ENCODE assay signal across 24 cellular contexts in genomic region chr21:44325386-44326271, GRCh38. TPM values are rescaled to one million over a fixed set of nuclear protein-coding genes. Genes with fewer than 3 reads are reported as not detected.
DNase-seq lines count a peak whose midpoint lies in the region; ATAC-seq, FAIRE-seq and TF ChIP-seq lines count a peak whose summit lies in the region.
"Had no signal": no experiment of that assay in that cellular context is flagged by ENCODE, and none has a peak within 500 bp of the region (broad histone marks: within the 10 kb centered on the region; RNA-seq: fewer than 3 reads in every experiment).

No MANE protein-coding gene starts in this region.

- H2AK5ac ChIP-seq in IMR-90 (ENCODE audit: low read depth, low read length) = no peak overlapping the region

- ATAC-seq in activated T-cell treated with anti-CD3 and anti-CD28 coated beads, Interleukin-2, amount 50 U/mL, for 72 hours (replicated peaks in 1 of 2) = no peak
- ATAC-seq in IMR-90 (ENCODE audit: low read depth) (no peak), K562 (no peak), psoas muscle (no peak)
- ATAC-seq: CD8-positive, alpha-beta T cell had no signal

- TF ChIP-seq CTCF in IMR-90 (conservative IDR thresholded peaks at IDR 0.05; ENCODE audit: low read depth, low read length) = no peak
- TF ChIP-seq CTCF in K562 (IDR thresholded peaks at IDR 0.05 in 2 of 3, conservative IDR thresholded peaks at IDR 0.05 in 1 of 3; ENCODE audit: insufficient read depth in 2 of 3, low read depth in 1 of 3, low read length in 3 of 3) = no peak
- TF ChIP-seq CTCF in testis (IDR thresholded peaks at IDR 0.05) = no peak
- TF ChIP-seq CTCF in psoas muscle (IDR thresholded peaks at IDR 0.05) = no peak

- no peak for DNase-seq in activated T-cell treated with anti-CD3 and anti-CD28 coated beads, Interleukin-2, amount 50 U/mL, for 24 hours
- no peak for DNase-seq in activated T-cell treated with anti-CD3 and anti-CD28 coated beads, Interleukin-2, amount 50 U/mL, for 72 hours
- DNase-seq in IMR-90 (no peak), K562 (ENCODE audit: extremely low read depth in 1 of 4, low spot score in 3 of 4) (no peak), testis (peak; percentile 42), psoas muscle (no peak), OCI-M1 (lab: John Stamatoyannopoulos, UW) (no peak)
- DNase-seq in stimulated activated CD4-positive, alpha-beta T cell treated with anti-CD3 and anti-CD28 coated beads, Interleukin-4, amount 100 ng/mL, for 1 hour = no peak
- DNase-seq: Caco-2; CD4-positive, CD25-positive, alpha-beta regulatory T cell; CD8-positive, alpha-beta T cell; DMS79; EL; GDM1; GOT3 had no signal

- 96% methylated on average over 12 of the region's 44 CpGs; no CpG with 5 or more reads in 1 of the 2 experiments for WGBS in IMR-90 (ENCODE audit: extremely low coverage in 2 of 2, insufficient read length in 1 of 2), 2 experiments
- WGBS in K562 (ENCODE audit: insufficient coverage, low coverage, missing lambda C conversion rate) = 84% methylated on average over 33 of the region's 44 CpGs
- 67 to 85% methylated on average over 16 to 44 of the region's 44 CpGs for WGBS in testis, 2 donors
- 82 to 84% (median 83%) methylated on average over 42 to 44 of the region's 44 CpGs for WGBS in psoas muscle, 3 donors

- H3K27ac Mint-ChIP-seq in activated T-cell treated with anti-CD3 and anti-CD28 coated beads, Interleukin-2, amount 50 U/mL, for 24 hours = peak overlapping the region; percentile 11
- H3K27ac Mint-ChIP-seq in activated T-cell treated with anti-CD3 and anti-CD28 coated beads, Interleukin-2, amount 50 U/mL, for 72 hours = no peak overlapping the region
- H3K27ac Mint-ChIP-seq: B cell; CD4-positive, CD25-positive, alpha-beta regulatory T cell; CD8-positive, alpha-beta T cell had no signal

- POLR2A ChIA-PET in IMR-90 (lab: Charles Lee; ENCODE audit: unreplicated experiment) = no interaction called here
- POLR2A ChIA-PET in K562 (lab: Yijun Ruan, JAX) = interaction anchor here (0.7 to 2.3 kb wide), 2 partner anchors 9 to 13 kb away, joined by 3 to 11 read pairs; partner anchors contain the start of gene CFAP410

- no TSS peak for BruUV-seq in IMR-90 (replicated peaks; lab: Mats Ljungman, UMichigan)
- BruUV-seq in K562 (replicated peaks; lab: Mats Ljungman, UMichigan) = no TSS peak

- no peaks in the 10 kb centered on the region for H3K79me1 ChIP-seq in IMR-90 (ENCODE audit: low read depth in 1 of 2, low read length in 2 of 2)

- no peak for FAIRE-seq in K562 (lab: Jason Lieb, UNC)
- FAIRE-seq: A204.1, GM12891, H54 had no signal

- H3K56ac ChIP-seq in IMR-90 (ENCODE audit: extremely low read depth, insufficient read depth, low read length) = no peak overlapping the region

- intact Hi-C loops in IMR-90 (cut with micrococcal nuclease) (no loop called here), K562 (cut with micrococcal nuclease) (no loop called here), testis (cut with DNase I; ENCODE audit: low total_unique reads) (no loop called here), psoas muscle (cut with DNase I) (loop anchor here in 1 of 2 donors (10.0 kb wide), 1 partner anchor 59 kb away; no protein-coding TSS in a partner anchor)

- H3K27me3 ChIP-seq in IMR-90 (ENCODE audit: control insufficient read depth, insufficient read depth, low read length) (no peaks in the 10 kb centered on the region), K562 (ENCODE audit: control insufficient read depth in 2 of 2, insufficient read depth in 2 of 2, low read length in 2 of 2) (no peaks in the 10 kb centered on the region), testis (no peaks in the 10 kb centered on the region), psoas muscle (ENCODE audit: insufficient read depth in 3 of 3, low read length in 2 of 3) (no peaks in the 10 kb centered on the region)
- H3K27me3 ChIP-seq: BLaER1 had no signal

- no peak overlapping the region for H2BK20ac ChIP-seq in IMR-90 (ENCODE audit: low read depth, low read length)

- H3K9me3 ChIP-seq in IMR-90 (ENCODE audit: control insufficient read depth, insufficient read depth, low read length) = no peaks in the 10 kb centered on the region
- H3K9me3 ChIP-seq in K562 (replicated peaks; ENCODE audit: control insufficient read depth, insufficient read depth, low read depth, low read length) = no peaks in the 10 kb centered on the region
- no peaks in the 10 kb centered on the region for H3K9me3 ChIP-seq in testis
- no peaks in the 10 kb centered on the region for H3K9me3 ChIP-seq in psoas muscle
- H3K9me3 ChIP-seq: BLaER1, Caco-2, HAP-1 had no signal

- H3K4me2 ChIP-seq in IMR-90 (ENCODE audit: low read depth, low read length) = no peak overlapping the region
- no peak overlapping the region for H3K4me2 ChIP-seq in K562 (ENCODE audit: insufficient read depth, low read length)
- H3K4me2 ChIP-seq: BLaER1 had no signal

- H3K36me3 ChIP-seq in IMR-90 (ENCODE audit: control insufficient read depth, insufficient read depth, low read length) = peaks cover 51% of the 10 kb centered on the region
- H3K36me3 ChIP-seq in K562 (ENCODE audit: control insufficient read depth, insufficient read depth, low read length) = peaks cover 58% of the 10 kb centered on the region; the same call in 1 of the 3 replicates
- H3K36me3 ChIP-seq in testis (ENCODE audit: low read depth, missing control alignments) = no peaks in the 10 kb centered on the region
- H3K36me3 ChIP-seq in psoas muscle (ENCODE audit: insufficient read depth in 1 of 2, low read depth in 1 of 2) = peaks cover 0 to 42% of the 10 kb centered on the region in 2 donors

- no peak overlapping the region for H2BK15ac ChIP-seq in IMR-90 (ENCODE audit: low read depth, low read length)

- H3K9me1 ChIP-seq in IMR-90 (ENCODE audit: insufficient read depth, low read length) = no peaks in the 10 kb centered on the region
- peaks cover 4% of the 10 kb centered on the region for H3K9me1 ChIP-seq in K562 (ENCODE audit: control insufficient read depth, insufficient read depth, low read length)

- peaks cover 54% of the 10 kb centered on the region for H3K36me3 Mint-ChIP-seq in activated T-cell treated with anti-CD3 and anti-CD28 coated beads, Interleukin-2, amount 50 U/mL, for 24 hours (ENCODE audit: low read depth)
- H3K36me3 Mint-ChIP-seq in activated T-cell treated with anti-CD3 and anti-CD28 coated beads, Interleukin-2, amount 50 U/mL, for 72 hours (ENCODE audit: insufficient read depth in 2 of 2) = no peaks in the 10 kb centered on the region
- H3K36me3 Mint-ChIP-seq: CD4-positive, CD25-positive, alpha-beta regulatory T cell had no signal

- H2AK9ac ChIP-seq in IMR-90 (replicated peaks; ENCODE audit: low read depth, low read length, poor library complexity) = peak overlapping the region; percentile 50

- H3K79me2 ChIP-seq in K562 (ENCODE audit: control insufficient read depth, insufficient read depth, low read length) = no peaks in the 10 kb centered on the region

- H2BK5ac ChIP-seq in IMR-90 (ENCODE audit: low read depth, low read length, poor library complexity, severe bottlenecking) = no peak overlapping the region

- no peak overlapping the region for H3K14ac ChIP-seq in IMR-90 (replicated peaks; ENCODE audit: low read depth, low read length)

- dilution Hi-C loops in IMR-90 (cut with HindIII; ENCODE audit: low sequenced_read_pairs, unreplicated experiment) = no loop called here

- H3K18ac ChIP-seq in IMR-90 (ENCODE audit: low read depth, low read length) = no peak overlapping the region

- in situ Hi-C loops in IMR-90 (cut with MboI; ENCODE audit: low sequenced_read_pairs) (no loop called here), K562 (cut with MboI) (no loop called here)

- no peak overlapping the region for H3K9ac ChIP-seq in IMR-90 (ENCODE audit: low read depth, low read length)
- H3K9ac ChIP-seq in K562 (ENCODE audit: insufficient read depth in 1 of 2, low read depth in 2 of 2, low read length in 2 of 2) = no peak overlapping the region; a peak in 1 of 4 replicates
- H3K9ac ChIP-seq: BLaER1 had no signal

- no peak overlapping the region for H3K4me3 Mint-ChIP-seq in activated T-cell treated with anti-CD3 and anti-CD28 coated beads, Interleukin-2, amount 50 U/mL, for 24 hours
- H3K4me3 Mint-ChIP-seq in activated T-cell treated with anti-CD3 and anti-CD28 coated beads, Interleukin-2, amount 50 U/mL, for 72 hours = no peak overlapping the region
- H3K4me3 Mint-ChIP-seq: B cell; CD4-positive, CD25-positive, alpha-beta regulatory T cell; CD8-positive, alpha-beta T cell had no signal

- H4K20me1 ChIP-seq in IMR-90 (ENCODE audit: insufficient read depth, low read length) (peaks cover 11% of the 10 kb centered on the region), K562 (replicated peaks; ENCODE audit: control insufficient read depth, insufficient read depth, low read length) (peaks cover 15% of the 10 kb centered on the region)

- H2AFZ ChIP-seq in IMR-90 (replicated peaks; ENCODE audit: low read length, poor library complexity) (peak overlapping the region; percentile 21), K562 (ENCODE audit: low read depth, low read length) (no peak overlapping the region)

- H3K4me3 ChIP-seq in IMR-90 (ENCODE audit: insufficient read depth, low read depth, low read length) (no peak overlapping the region), K562 (no peak overlapping the region), testis (no peak overlapping the region), psoas muscle (no peak overlapping the region)
- H3K4me3 ChIP-seq: BLaER1, HAP-1 had no signal

- CTCF ChIA-PET in IMR-90 (lab: Yijun Ruan, JAX) (no interaction called here), K562 (lab: Yijun Ruan, JAX; ENCODE audit: low intra/inter-chr PET ratio) (interaction anchor here (0.6 kb wide), 1 partner anchor 13 kb away, joined by 3 read pairs; no protein-coding TSS in a partner anchor)

- no peak overlapping the region for H2BK120ac ChIP-seq in IMR-90 (ENCODE audit: low read depth, low read length)

- H4K5ac ChIP-seq in IMR-90 (ENCODE audit: low read depth, low read length) = no peak overlapping the region

- no peak overlapping the region for H3K4ac ChIP-seq in IMR-90 (ENCODE audit: low read depth, low read length)

- H3K4me1 ChIP-seq in IMR-90 (ENCODE audit: control insufficient read depth, insufficient read depth, low read length) (no peaks in the 10 kb centered on the region), K562 (replicated peaks in 1 of 2; ENCODE audit: control insufficient read depth in 2 of 2, insufficient read depth in 2 of 2, low read length in 2 of 2) (peaks cover 0 to 35% of the 10 kb centered on the region in 2 experiments; a peak in 2 of 5 replicates), testis (peaks cover 3% of the 10 kb centered on the region), psoas muscle (no peaks in the 10 kb centered on the region)
- H3K4me1 ChIP-seq: Caco-2, HAP-1 had no signal

- no peak for TF ChIP-seq RAD21 in IMR-90 (IDR thresholded peaks at IDR 0.05; ENCODE audit: low read length)
- TF ChIP-seq RAD21 in K562 (CRISPR knock-in tag; conservative IDR thresholded peaks at IDR 0.05 in 1 of 2, IDR thresholded peaks at IDR 0.05 in 1 of 2) = no peak

- H3K4me1 Mint-ChIP-seq in activated T-cell treated with anti-CD3 and anti-CD28 coated beads, Interleukin-2, amount 50 U/mL, for 24 hours (ENCODE audit: low read depth) = no peaks in the 10 kb centered on the region
- no peaks in the 10 kb centered on the region for H3K4me1 Mint-ChIP-seq in activated T-cell treated with anti-CD3 and anti-CD28 coated beads, Interleukin-2, amount 50 U/mL, for 72 hours (ENCODE audit: low read depth)
- H3K4me1 Mint-ChIP-seq: B cell had no signal

- no peak overlapping the region for H4K91ac ChIP-seq in IMR-90 (ENCODE audit: insufficient read depth, low read depth, low read length)

- no peak overlapping the region for H3K23ac ChIP-seq in IMR-90 (ENCODE audit: low read depth, low read length)

- no peaks in the 10 kb centered on the region for H3K27me3 Mint-ChIP-seq in activated T-cell treated with anti-CD3 and anti-CD28 coated beads, Interleukin-2, amount 50 U/mL, for 24 hours
- no peaks in the 10 kb centered on the region for H3K27me3 Mint-ChIP-seq in activated T-cell treated with anti-CD3 and anti-CD28 coated beads, Interleukin-2, amount 50 U/mL, for 72 hours (ENCODE audit: low read depth)
- H3K27me3 Mint-ChIP-seq: B cell; CD4-positive, CD25-positive, alpha-beta regulatory T cell had no signal

- no peak for TF ChIP-seq POLR2A in IMR-90 (IDR thresholded peaks at IDR 0.05; ENCODE audit: low read depth, low read length)
- no peak for TF ChIP-seq POLR2A in K562 (conservative IDR thresholded peaks at IDR 0.05)
- TF ChIP-seq POLR2A in testis (IDR thresholded peaks at IDR 0.05) = no peak

- TF ChIP-seq EP300 in K562 (IDR thresholded peaks at IDR 0.05; ENCODE audit: low read length) = no peak

- H3K27ac ChIP-seq in IMR-90 (ENCODE audit: insufficient read depth, low read length) (no peak overlapping the region), K562 (ENCODE audit: extremely low read depth, low read depth, low read length) (no peak overlapping the region), testis (peak overlapping the region in 1 of 2 donors; percentile 30), psoas muscle (no peak overlapping the region)
- H3K27ac ChIP-seq: 22Rv1, BLaER1, C4-2B had no signal

- H4K8ac ChIP-seq in IMR-90 (ENCODE audit: low read depth in 2 of 2, low read length in 2 of 2) = no peak overlapping the region

- H3K9me3 Mint-ChIP-seq in activated T-cell treated with anti-CD3 and anti-CD28 coated beads, Interleukin-2, amount 50 U/mL, for 24 hours = no peaks in the 10 kb centered on the region
- no peaks in the 10 kb centered on the region for H3K9me3 Mint-ChIP-seq in activated T-cell treated with anti-CD3 and anti-CD28 coated beads, Interleukin-2, amount 50 U/mL, for 72 hours
- H3K9me3 Mint-ChIP-seq: CD8-positive, alpha-beta T cell had no signal

RNA-seq across cellular contexts. Expression of gene CFAP410, which starts 13.6 kb away (rescaled TPM):
- total RNA-seq in activated T-cell treated with anti-CD3 and anti-CD28 coated beads, Interleukin-2, amount 50 U/mL, for 72 hours = 10 to 100 TPM; 14.5 to 17.2 TPM
- total RNA-seq in IMR-90 (2012; rRNA removed) (3.3 and 3.8 TPM in 2 replicates), K562 (2014; rRNA removed) (12.6 and 17.3 TPM in 2 replicates), K562 (2014; rRNA removed; fragmentation: Illumina TruSeq; extraction: Trizol) (0.35 and 0.55 TPM in 2 replicates), K562 (2015; rRNA removed; fragmentation: Illumina TruSeq; extraction: Trizol) (2.6 and 2.7 TPM in 2 replicates), K562 (2021) (7.6 and 8.3 TPM in 2 replicates), testis (10 to 100 TPM; 71.7 to 81.6 TPM), psoas muscle (10 to 100 TPM in 2 of 4 donors, 1 to 10 TPM in 2; 8.3 to 10.5 (median 9.7) TPM)
- polyA plus RNA-seq in IMR-90 (2012; rRNA removed) (10.3 and 12.4 TPM in 2 replicates), K562 (2011; rRNA removed) (2.3 and 5.5 TPM in 2 replicates), K562 (2014; fragmentation: Illumina TruSeq; extraction: Trizol) (0.52 and 2.1 TPM in 2 replicates), K562 (2014; fragmentation: Nextera tagmentation; extraction: Ambion mirVana) (under 1 TPM; 0.07 to 0.18 TPM), K562 (2014; rRNA removed) (6.5 and 8.1 TPM in 2 replicates), testis (ENCODE audit: insufficient read depth, low read depth, low replicate concordance) (40.8 TPM), psoas muscle (10 to 100 TPM in 2 of 3 donors, 1 to 10 TPM in 1; 9.9 to 13.7 (median 10.1) TPM)
- 18.3 and 20.2 TPM in 2 replicates for polyA plus RNA-seq in IMR-90 (2012; cell fraction: cytosol; rRNA removed)
- 43.6 and 107 TPM in 2 replicates for polyA plus RNA-seq in IMR-90 (2012; cell fraction: nucleus; rRNA removed; ENCODE audit: low replicate concordance)
- total RNA-seq in K562 (2011; cell fraction: chromatin; rRNA removed; ENCODE audit: low replicate concordance) = 10.0 and 50.7 TPM in 2 replicates
- total RNA-seq in K562 (2011; cell fraction: nucleolus; rRNA removed) = 29.3 and 41.0 TPM in 2 replicates
- total RNA-seq in K562 (2011; cell fraction: nucleoplasm; rRNA removed) = 13.9 and 21.2 TPM in 2 replicates
- polyA plus RNA-seq in K562 (2011; cell fraction: cytosol; rRNA removed) = 5.7 and 16.5 TPM in 2 replicates
- 37.7 and 66.6 TPM in 2 replicates for polyA plus RNA-seq in K562 (2011; cell fraction: nucleus; rRNA removed)
- 6.3 and 16.5 TPM in 2 replicates for polyA plus RNA-seq in K562 (2012)
- polyA minus RNA-seq in K562 (2011; rRNA and poly(A)+ RNA removed) = 0.57 and 0.91 TPM in 2 replicates
- 2.2 and 2.5 TPM in 2 replicates for polyA minus RNA-seq in K562 (2011; cell fraction: cytosol; rRNA and poly(A)+ RNA removed)
- 9.4 and 10.2 TPM in 2 replicates for polyA minus RNA-seq in K562 (2011; cell fraction: nucleus; rRNA and poly(A)+ RNA removed)

RNA-seq across cellular contexts. Expression of gene PFKL, which starts 25.8 kb away (rescaled TPM):
- 100 to 1,000 TPM; 104 to 109 TPM for total RNA-seq in activated T-cell treated with anti-CD3 and anti-CD28 coated beads, Interleukin-2, amount 50 U/mL, for 72 hours
- total RNA-seq in IMR-90 (2012; rRNA removed) = 100 and 103 TPM in 2 replicates
- polyA plus RNA-seq in IMR-90 (2012; rRNA removed) = 126 and 131 TPM in 2 replicates
- 121 and 205 TPM in 2 replicates for polyA plus RNA-seq in IMR-90 (2012; cell fraction: cytosol; rRNA removed)
- polyA plus RNA-seq in IMR-90 (2012; cell fraction: nucleus; rRNA removed; ENCODE audit: low replicate concordance) = 315 and 685 TPM in 2 replicates
- 83.4 and 274 TPM in 2 replicates for total RNA-seq in K562 (2011; cell fraction: chromatin; rRNA removed; ENCODE audit: low replicate concordance)
- total RNA-seq in K562 (2011; cell fraction: nucleolus; rRNA removed) = 193 and 201 TPM in 2 replicates
- 97.9 and 105 TPM in 2 replicates for total RNA-seq in K562 (2011; cell fraction: nucleoplasm; rRNA removed)
- total RNA-seq in K562 (2014; rRNA removed) = 86.9 and 98.3 TPM in 2 replicates
- total RNA-seq in K562 (2014; rRNA removed; fragmentation: Illumina TruSeq; extraction: Trizol) = 13.8 and 22.2 TPM in 2 replicates
- 45.6 and 45.8 TPM in 2 replicates for total RNA-seq in K562 (2015; rRNA removed; fragmentation: Illumina TruSeq; extraction: Trizol)
- total RNA-seq in K562 (2021) = 108 and 124 TPM in 2 replicates
- polyA plus RNA-seq in K562 (2011; rRNA removed) = 50.0 and 84.1 TPM in 2 replicates
- polyA plus RNA-seq in K562 (2011; cell fraction: cytosol; rRNA removed) = 68.5 and 125 TPM in 2 replicates
- polyA plus RNA-seq in K562 (2011; cell fraction: nucleus; rRNA removed) = 244 and 346 TPM in 2 replicates
- 106 and 149 TPM in 2 replicates for polyA plus RNA-seq in K562 (2012)
- polyA plus RNA-seq in K562 (2014; fragmentation: Illumina TruSeq; extraction: Trizol) = 37.6 and 65.2 TPM in 2 replicates
- 1 to 10 TPM; 1.1 to 3.9 TPM for polyA plus RNA-seq in K562 (2014; fragmentation: Nextera tagmentation; extraction: Ambion mirVana)
- polyA plus RNA-seq in K562 (2014; rRNA removed) = 83.0 and 83.1 TPM in 2 replicates
- polyA minus RNA-seq in K562 (2011; rRNA and poly(A)+ RNA removed) = 29.0 and 37.5 TPM in 2 replicates
- 63.7 and 76.3 TPM in 2 replicates for polyA minus RNA-seq in K562 (2011; cell fraction: cytosol; rRNA and poly(A)+ RNA removed)
- 42.3 and 49.5 TPM in 2 replicates for polyA minus RNA-seq in K562 (2011; cell fraction: nucleus; rRNA and poly(A)+ RNA removed)
- 100 to 1,000 TPM; 213 to 298 TPM for total RNA-seq in testis
- 132 TPM for polyA plus RNA-seq in testis (ENCODE audit: insufficient read depth, low read depth, low replicate concordance)
- total RNA-seq in psoas muscle = 10 to 100 TPM; 17.8 to 33.6 (median 27.7) TPM
- polyA plus RNA-seq in psoas muscle = 10 to 100 TPM in 2 of 3 donors, 1 to 10 TPM in 1; 9.2 to 21.2 (median 13.7) TPM

RNA-seq across cellular contexts. Expression of gene TRPM2, which starts 27.8 kb away (rescaled TPM):
- total RNA-seq in activated T-cell treated with anti-CD3 and anti-CD28 coated beads, Interleukin-2, amount 50 U/mL, for 72 hours = 1 to 10 TPM; 2.4 to 3.2 TPM
- total RNA-seq in IMR-90 (2012; rRNA removed) (not detected in 2 replicates), K562 (2014; rRNA removed) (1.5 and 2.1 TPM in 2 replicates), K562 (2014; rRNA removed; fragmentation: Illumina TruSeq; extraction: Trizol) (0.29 and 0.33 TPM in 2 replicates), K562 (2015; rRNA removed; fragmentation: Illumina TruSeq; extraction: Trizol) (2.0 and 2.2 TPM in 2 replicates), K562 (2021) (1.9 and 2.1 TPM in 2 replicates), testis (1 to 10 TPM; 3.0 to 3.9 TPM), psoas muscle (1 to 10 TPM in 1 of 4 donors, under 1 TPM in 3; 0.69 to 1.7 (median 0.84) TPM)
- polyA plus RNA-seq in IMR-90 (2012; rRNA removed) (not detected in 2 replicates), K562 (2011; rRNA removed) (0.34 and 0.36 TPM in 2 replicates), K562 (2014; fragmentation: Illumina TruSeq; extraction: Trizol) (0.98 and 1.7 TPM in 2 replicates), K562 (2014; fragmentation: Nextera tagmentation; extraction: Ambion mirVana) (not detected), K562 (2014; rRNA removed) (0.82 and 2.0 TPM in 2 replicates), testis (ENCODE audit: insufficient read depth, low read depth, low replicate concordance) (4.9 TPM), psoas muscle (under 1 TPM; 0.08 to 0.76 (median 0.31) TPM)
- polyA plus RNA-seq in IMR-90 (2012; cell fraction: cytosol; rRNA removed) = not detected in 2 replicates
- 0.05 TPM in 1 of 2 replicates, not detected in the other for polyA plus RNA-seq in IMR-90 (2012; cell fraction: nucleus; rRNA removed; ENCODE audit: low replicate concordance)
- 0.09 and 0.42 TPM in 2 replicates for total RNA-seq in K562 (2011; cell fraction: chromatin; rRNA removed; ENCODE audit: low replicate concordance)
- 0.13 and 0.17 TPM in 2 replicates for total RNA-seq in K562 (2011; cell fraction: nucleolus; rRNA removed)
- 0.29 and 0.38 TPM in 2 replicates for total RNA-seq in K562 (2011; cell fraction: nucleoplasm; rRNA removed)
- polyA plus RNA-seq in K562 (2011; cell fraction: cytosol; rRNA removed) = 0.40 and 1.3 TPM in 2 replicates
- 0.45 and 0.75 TPM in 2 replicates for polyA plus RNA-seq in K562 (2011; cell fraction: nucleus; rRNA removed)
- polyA plus RNA-seq in K562 (2012) = 2.1 and 3.8 TPM in 2 replicates
- polyA minus RNA-seq in K562 (2011; rRNA and poly(A)+ RNA removed) = 0.11 and 0.36 TPM in 2 replicates
- 0.64 and 1.7 TPM in 2 replicates for polyA minus RNA-seq in K562 (2011; cell fraction: cytosol; rRNA and poly(A)+ RNA removed)
- polyA minus RNA-seq in K562 (2011; cell fraction: nucleus; rRNA and poly(A)+ RNA removed) = 0.33 and 0.54 TPM in 2 replicates
- polyA plus RNA-seq: AG04450 had no signal

RNA-seq across cellular contexts. Expression of gene AIRE, which starts 40.0 kb away (rescaled TPM):
- total RNA-seq in activated T-cell treated with anti-CD3 and anti-CD28 coated beads, Interleukin-2, amount 50 U/mL, for 72 hours = not detected
- total RNA-seq in IMR-90 (2012; rRNA removed) (not detected in 2 replicates), K562 (2014; rRNA removed) (not detected in 2 replicates), K562 (2014; rRNA removed; fragmentation: Illumina TruSeq; extraction: Trizol) (not detected in 2 replicates), K562 (2015; rRNA removed; fragmentation: Illumina TruSeq; extraction: Trizol) (not detected in 2 replicates), K562 (2021) (not detected in 2 replicates), testis (under 1 TPM; 0.55 to 0.68 TPM), psoas muscle (under 1 TPM in 1 of 4 donors, not detected in 3; 0.19 TPM)
- polyA plus RNA-seq in IMR-90 (2012; rRNA removed) (0.03 and 0.05 TPM in 2 replicates), K562 (2011; rRNA removed) (not detected in 2 replicates), K562 (2014; fragmentation: Illumina TruSeq; extraction: Trizol) (not detected in 2 replicates), K562 (2014; fragmentation: Nextera tagmentation; extraction: Ambion mirVana) (under 1 TPM in 1 of 2 experiments, not detected in 1; 0.01 TPM), K562 (2014; rRNA removed) (not detected in 2 replicates), testis (ENCODE audit: insufficient read depth, low read depth, low replicate concordance) (0.16 TPM), psoas muscle (under 1 TPM; 0.01 to 0.17 (median 0.04) TPM)
- polyA plus RNA-seq in IMR-90 (2012; cell fraction: cytosol; rRNA removed) = not detected in 2 replicates
- 0.54 and 0.91 TPM in 2 replicates for polyA plus RNA-seq in IMR-90 (2012; cell fraction: nucleus; rRNA removed; ENCODE audit: low replicate concordance)
- total RNA-seq in K562 (2011; cell fraction: chromatin; rRNA removed; ENCODE audit: low replicate concordance) = 0.18 TPM in 1 of 2 replicates, not detected in the other
- not detected in 2 replicates for total RNA-seq in K562 (2011; cell fraction: nucleolus; rRNA removed)
- not detected in 2 replicates for total RNA-seq in K562 (2011; cell fraction: nucleoplasm; rRNA removed)
- not detected in 2 replicates for polyA plus RNA-seq in K562 (2011; cell fraction: cytosol; rRNA removed)
- not detected in 2 replicates for polyA plus RNA-seq in K562 (2011; cell fraction: nucleus; rRNA removed)
- polyA plus RNA-seq in K562 (2012) = 0.01 TPM in 1 of 2 replicates, not detected in the other
- not detected in 2 replicates for polyA minus RNA-seq in K562 (2011; rRNA and poly(A)+ RNA removed)
- polyA minus RNA-seq in K562 (2011; cell fraction: cytosol; rRNA and poly(A)+ RNA removed) = not detected in 2 replicates
- not detected in 2 replicates for polyA minus RNA-seq in K562 (2011; cell fraction: nucleus; rRNA and poly(A)+ RNA removed)
- total RNA-seq: B cell; Caco-2; CD8-positive, alpha-beta T cell had no signal
- polyA plus RNA-seq: AG04450 had no signal
